Comparison of ENCODE assay signal across 1 cellular context in genomic region chr2:201697899-201698298, GRCh38.
TF ChIP-seq lines count a peak whose summit lies in the region.

No MANE protein-coding gene starts in this region.

TF ChIP-seq in SK-N-SH treated with all-trans-retinoic acid at 6 μM for 48 hours, 23 proteins besides CTCF, POLR2A, EP300 and RAD21 (continued from another document):
- TF ChIP-seq ISL1 (CRISPR knock-in tag; IDR thresholded peaks at IDR 0.05) = peak; percentile 96
